8 cellular contexts compared by ENCODE assay signal in the genomic region with DNA sequence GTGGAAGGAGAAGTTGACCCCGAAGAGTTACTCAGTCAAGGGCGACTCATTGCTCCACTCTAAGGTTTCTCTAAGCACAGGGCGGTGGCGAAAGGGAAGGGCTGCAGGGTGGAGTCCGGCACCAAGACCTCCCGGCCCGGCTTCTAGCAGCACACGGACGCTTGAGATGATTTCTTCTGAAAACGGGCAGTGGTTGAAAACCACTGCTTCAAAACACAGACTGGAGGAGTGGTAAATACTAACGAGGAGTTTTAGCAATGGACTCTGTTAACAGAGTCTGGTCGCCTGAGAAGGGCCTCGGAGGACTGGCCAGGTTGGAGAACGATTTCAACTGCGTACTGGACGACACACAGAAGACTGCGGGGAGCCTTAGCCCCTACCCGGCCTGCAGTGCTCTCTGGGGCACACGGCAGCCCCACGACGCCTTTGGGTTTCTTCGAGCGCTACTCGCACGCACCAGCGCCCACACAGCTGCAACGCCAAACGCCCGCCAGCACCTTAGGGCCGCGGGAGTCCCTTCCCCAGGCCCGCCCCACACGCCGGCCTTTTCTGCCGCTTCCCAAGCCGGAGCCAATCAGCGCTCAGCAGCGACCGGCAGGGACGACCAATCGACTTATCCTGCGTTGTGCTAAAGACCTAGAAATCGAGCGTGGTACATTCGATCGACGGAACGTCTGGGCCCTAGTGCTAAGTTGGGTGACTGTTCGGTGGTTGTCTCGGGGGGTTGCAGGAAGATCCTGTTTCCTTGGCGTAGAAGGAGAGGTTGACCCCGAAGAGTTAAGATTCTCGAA. TPM values are rescaled to one million over a fixed set of nuclear protein-coding genes. Genes with fewer than 3 reads are reported as not detected.
DNase-seq lines count a peak whose midpoint lies in the region; ATAC-seq, FAIRE-seq and TF ChIP-seq lines count a peak whose summit lies in the region.

No MANE protein-coding gene starts in this region.

- WGBS in stomach, 5 donors = 3 to 8% (median 4%) methylated on average over 28 to 53 of the region's 53 CpGs

- TF ChIP-seq EP300 in stomach (IDR thresholded peaks at IDR 0.05) = no peak

- H3K27me3 Mint-ChIP-seq in neural crest cell (ENCODE audit: low read depth) = peaks cover 48% of the 10 kb centered on the region

- H3K4me3 Mint-ChIP-seq in neural crest cell = peak overlapping the region; percentile 96

- H3K27ac ChIP-seq in RWPE1 (peak overlapping the region; percentile 77), stomach (peak overlapping the region; percentile 72 to 85 (median 77))

- CTCF ChIA-PET in RWPE1 (lab: Yijun Ruan, JAX) = no interaction called here

- H3K36me3 Mint-ChIP-seq in neural crest cell (ENCODE audit: low read depth) = peaks cover 4% of the 10 kb centered on the region

- intact Hi-C loops in stomach (cut with DNase I; ENCODE audit: low total_unique reads) = loop anchor here (10.0 kb wide), 1 partner anchor 299 kb away; no protein-coding TSS in a partner anchor

- DNase-seq in D721Med (ENCODE audit: insufficient read length, low spot score) = peak; percentile 99
- peak; percentile 99 for DNase-seq in HuH-7.5 (ENCODE audit: low spot score)
- peak; percentile 96 for DNase-seq in RWPE1 (ENCODE audit: low spot score)
- DNase-seq in activated gamma-delta T cell (lab: John Stamatoyannopoulos, UW) = peak; percentile 62
- DNase-seq in fibroblast of villous mesenchyme (ENCODE audit: low read depth) = peak; percentile 93
- peak; percentile 68 for DNase-seq in neural crest cell (ENCODE audit: low read depth, low spot score)
- DNase-seq in stomach = peak; percentile 91

- peaks cover 5 to 34% (median 21%) of the 10 kb centered on the region in 3 donors for H3K27me3 ChIP-seq in stomach

- POLR2A ChIA-PET in RWPE1 (lab: Yijun Ruan, JAX; ENCODE audit: low non-redundant PET) = no interaction called here

- H3K4me1 Mint-ChIP-seq in neural crest cell = peaks cover 25% of the 10 kb centered on the region

- TF ChIP-seq POLR2A in stomach (IDR thresholded peaks at IDR 0.05) = no peak

- TF ChIP-seq CTCF in D721Med (IDR thresholded peaks at IDR 0.05; ENCODE audit: insufficient read depth, missing control alignments) (no peak), RWPE1 (conservative IDR thresholded peaks at IDR 0.05; ENCODE audit: low read depth) (no peak), fibroblast of villous mesenchyme (IDR thresholded peaks at IDR 0.05; ENCODE audit: insufficient read depth, low read depth, low read length) (no peak), neural crest cell (conservative IDR thresholded peaks at IDR 0.05) (no peak), stomach (IDR thresholded peaks at IDR 0.05) (no peak)

- H3K36me3 ChIP-seq in stomach = peaks cover 0 to 8% (median 0%) of the 10 kb centered on the region in 4 donors

- H3K27ac Mint-ChIP-seq in neural crest cell (ENCODE audit: unreplicated experiment) = peak overlapping the region; percentile 69

- ATAC-seq in GM21423 (IDR thresholded peaks at IDR 0.05; ENCODE audit: unreplicated experiment) = peak; percentile 92

- H3K4me3 ChIP-seq in fibroblast of villous mesenchyme (ENCODE audit: low read depth, low read length) (peak overlapping the region; percentile 87), stomach (peak overlapping the region; percentile 59 to 80 (median 70))

- no peaks in the 10 kb centered on the region for H3K9me3 ChIP-seq in stomach

- no peaks in the 10 kb centered on the region for H3K9me3 Mint-ChIP-seq in neural crest cell

- H3K4me1 ChIP-seq in stomach = peaks cover 18 to 44% (median 32%) of the 10 kb centered on the region in 4 donors

- FAIRE-seq in D721Med (lab: Jason Lieb, UNC) = no peak

RNA-seq across cellular contexts. Expression of a gene that starts 14.4 kb away (rescaled TPM):
- not detected in 2 replicates for total RNA-seq in fibroblast of villous mesenchyme
- total RNA-seq in neural crest cell = 0.26 TPM in 1 of 2 replicates, not detected in the other
- 10 to 100 TPM in 1 of 5 donors, under 1 TPM in 1, not detected in 3; 0.92 to 30.1 TPM for total RNA-seq in stomach
- polyA plus RNA-seq in stomach = 1 to 10 TPM in 2 of 3 donors, under 1 TPM in 1; 0.87 to 4.7 (median 3.0) TPM

RNA-seq across cellular contexts. Expression of a gene that starts 56.6 kb away (rescaled TPM):
- total RNA-seq in fibroblast of villous mesenchyme = 26.7 and 27.6 TPM in 2 replicates
- 33.2 and 36.6 TPM in 2 replicates for total RNA-seq in neural crest cell
- total RNA-seq in stomach = 10 to 100 TPM in 3 of 5 donors, 1 to 10 TPM in 2; 4.1 to 58.2 (median 11.7) TPM
- 1 to 10 TPM; 2.1 to 7.6 (median 2.7) TPM for polyA plus RNA-seq in stomach

Comparison
In these comparisons a context has a peak if more than half of its experiments do, and no peak if none do; other contexts are left out.
1. Peak in every context shown above with its lines: DNase-seq, ATAC-seq, H3K4me3 ChIP-seq and H3K27ac ChIP-seq.